ENCODE assay signal across 8 cellular contexts in genomic region chr11:61336171-61336935, GRCh38. TPM values are rescaled to one million over a fixed set of nuclear protein-coding genes. Genes with fewer than 3 reads are reported as not detected.
DNase-seq lines count a peak whose midpoint lies in the region; ATAC-seq and TF ChIP-seq lines count a peak whose summit lies in the region.

No MANE protein-coding gene starts in this region.

- peak overlapping the region; percentile 72 to 96 for H3K27ac ChIP-seq in breast epithelium

- TF ChIP-seq POLR2A in breast epithelium (IDR thresholded peaks at IDR 0.05), result no peak

- no peaks in the 10 kb centered on the region for H3K27me3 ChIP-seq in breast epithelium

- DNase-seq in NCI-H2196 (lab: John Stamatoyannopoulos, UW; ENCODE audit: unreplicated experiment) (peak; percentile 88), breast epithelium (ENCODE audit: low spot score in 2 of 2) (peak; percentile 81 to 86), iPS-NIHi11 (ENCODE audit: low spot score) (peak; percentile 93)
- peak; percentile 63 to 71 for DNase-seq in stimulated activated CD4-positive, alpha-beta T cell treated with anti-CD3 and anti-CD28 coated beads, Interleukin-12 subunit alpha, Interleukin-12 subunit beta, amount 100 ng/mL, for 24 hours (ENCODE audit: low read depth in 2 of 2)

- no peaks in the 10 kb centered on the region for H3K9me3 ChIP-seq in breast epithelium

- peak; percentile 98 for TF ChIP-seq CTCF in WI38 (IDR thresholded peaks at IDR 0.05; ENCODE audit: low read depth, low read length)
- peak; percentile 94 to 98 (median 98) for TF ChIP-seq CTCF in breast epithelium (IDR thresholded peaks at IDR 0.05)

- peak; percentile 56 for ATAC-seq in GM18502 (IDR thresholded peaks at IDR 0.05; ENCODE audit: poor library complexity, unreplicated experiment)
- ATAC-seq in HG03108 (IDR thresholded peaks at IDR 0.05; ENCODE audit: unreplicated experiment), result peak; percentile 46
- no peak for ATAC-seq in GM21381 (IDR thresholded peaks at IDR 0.05; ENCODE audit: unreplicated experiment)

- H3K4me1 ChIP-seq in breast epithelium, result peaks cover 14 to 15% of the 10 kb centered on the region in 2 donors

- H3K4me3 ChIP-seq in WI38 (ENCODE audit: low read depth, low read length) (no peak overlapping the region), breast epithelium (no peak overlapping the region)

- intact Hi-C loops in breast epithelium (cut with DNase I; ENCODE audit: low total_unique reads), result loop anchor here (5.0 kb wide), 1 partner anchor 46 kb away; no protein-coding TSS in a partner anchor

- H3K36me3 ChIP-seq in breast epithelium, result no peaks in the 10 kb centered on the region

RNA-seq across cellular contexts. Expression of gene TKFC, which starts 3.3 kb away (rescaled TPM):
- total RNA-seq in breast epithelium, result 10 to 100 TPM; 15.2 to 34.4 (median 26.9) TPM

RNA-seq across cellular contexts. Expression of gene DDB1, which starts 3.4 kb away (rescaled TPM):
- total RNA-seq in breast epithelium, result 100 to 1,000 TPM; 131 to 150 (median 145) TPM

RNA-seq across cellular contexts. Expression of gene CYB561A3, which starts 25.3 kb away (rescaled TPM):
- 10 to 100 TPM; 36.7 to 46.9 (median 44.3) TPM for total RNA-seq in breast epithelium

RNA-seq across cellular contexts. Expression of gene TMEM138, which starts 25.8 kb away (rescaled TPM):
- 10 to 100 TPM; 24.6 to 38.5 (median 32.8) TPM for total RNA-seq in breast epithelium

RNA-seq across cellular contexts. Expression of gene VWCE, which starts 41.2 kb away (rescaled TPM):
- total RNA-seq in breast epithelium, result 1 to 10 TPM in 2 of 3 donors, under 1 TPM in 1; 0.88 to 3.2 (median 2.6) TPM
